ENCODE assay signal across 8 cellular contexts in the genomic region with DNA sequence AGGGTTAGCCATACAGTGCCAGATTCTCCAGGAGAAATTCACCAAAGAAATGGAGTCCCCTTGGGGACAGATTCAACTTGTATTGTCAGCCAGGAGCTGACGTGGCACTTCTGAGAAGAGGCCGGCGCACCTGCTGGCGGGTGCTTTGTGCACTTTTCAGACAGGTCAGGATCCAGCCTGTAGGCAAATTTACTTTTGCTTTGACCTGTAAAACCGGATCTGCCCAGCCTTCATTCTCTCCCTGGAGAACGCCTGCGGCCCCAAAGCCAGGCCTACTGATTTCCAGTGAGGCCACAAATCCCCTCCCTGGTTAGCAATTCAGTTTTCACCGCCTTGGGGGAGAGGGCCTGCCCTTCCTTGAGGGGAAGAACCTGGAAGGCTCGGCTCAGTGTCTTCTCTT.
DNase-seq lines count a peak whose midpoint lies in the region; ATAC-seq lines count a peak whose summit lies in the region.

No MANE protein-coding gene starts in this region.

- ATAC-seq in GM18502 (IDR thresholded peaks at IDR 0.05; ENCODE audit: poor library complexity, unreplicated experiment) (peak; percentile 80), HG02610 (IDR thresholded peaks at IDR 0.05; ENCODE audit: unreplicated experiment) (peak; percentile 57), memory B cell (ENCODE audit: low read depth) (peak; percentile 59)

- H3K27me3 Mint-ChIP-seq in memory B cell: no peaks in the 10 kb centered on the region

- peak overlapping the region; percentile 54 for H3K27ac Mint-ChIP-seq in memory B cell

- peaks cover 23% of the 10 kb centered on the region for H3K4me1 Mint-ChIP-seq in memory B cell

- no peaks in the 10 kb centered on the region for H3K9me3 Mint-ChIP-seq in memory B cell

- DNase-seq in NCI-H526 treated with DMSO at 0.1 percent for 48 hours (lab: John Stamatoyannopoulos, UW) (peak; percentile 83), memory B cell (ENCODE audit: low spot score in 2 of 2) (peak in 1 of 2 donors; percentile 27), AML-193 (lab: John Stamatoyannopoulos, UW) (no peak), amygdala (lab: John Stamatoyannopoulos, UW) (no peak), AG08396 (ENCODE audit: low spot score) (no peak)
- DNase-seq in activated naive CD4-positive, alpha-beta T cell treated with anti-CD3 and anti-CD28 coated beads, Interleukin-2, amount 50 U/mL, for 16 hours: no peak

- H3K4me3 Mint-ChIP-seq in memory B cell: peak overlapping the region; percentile 56

- H3K36me3 Mint-ChIP-seq in memory B cell: peaks cover 7% of the 10 kb centered on the region
